Comparison of ENCODE assay signal across 8 cellular contexts in genomic region chr3:141737828-141738635, GRCh38. TPM values are rescaled to one million over a fixed set of nuclear protein-coding genes. Genes with fewer than 3 reads are reported as not detected.
A peak's percentile ranks its signal among the peaks of the same experiment; 100 is the strongest.
DNase-seq lines count a peak whose midpoint lies in the region; ATAC-seq and TF ChIP-seq lines count a peak whose summit lies in the region.

RNF7 (plus strand) TSS chr3:141738298; CDS start chr3:141738342, 44 bp downstream.

- H2AFZ ChIP-seq in GM23338: peak within 1 kb of the TSS; percentile 96

- H3K27me3 ChIP-seq in GM23338 (ENCODE audit: insufficient read depth): no peaks in the 10 kb centered on the region
- no peaks in the 10 kb centered on the region for H3K27me3 ChIP-seq in naive thymus-derived CD4-positive, alpha-beta T cell (ENCODE audit: control insufficient read depth in 2 of 2, insufficient read depth in 2 of 2, low read length in 2 of 2)

- CTCF ChIA-PET in naive thymus-derived CD4-positive, alpha-beta T cell (lab: Charles Lee): interaction anchor here (0.6 to 4.5 kb wide), 13 partner anchors 58 to 494 kb away, joined by 3 to 39 read pairs (median 4); partner anchors contain the start of gene ATP1B3

- H3K79me2 ChIP-seq in GM23338 (replicated peaks; ENCODE audit: insufficient read depth): peaks cover 47% of the 10 kb centered on the region

- TF ChIP-seq CTCF in GM23338 (conservative IDR thresholded peaks at IDR 0.05; ENCODE audit: low read depth in 2 of 2): peak; percentile 50 to 77

- peak within 1 kb of the TSS; percentile 90 for H3K27ac ChIP-seq in GM23338 (ENCODE audit: low read depth)
- peak within 1 kb of the TSS; percentile 95 for H3K27ac ChIP-seq in naive thymus-derived CD4-positive, alpha-beta T cell (ENCODE audit: low read depth, low read length)

- H3K27ac Mint-ChIP-seq in GM23338: peak within 1 kb of the TSS; percentile 97
- peak within 1 kb of the TSS; percentile 99 for H3K27ac Mint-ChIP-seq in activated T-helper 1 cell treated with anti-CD3 and anti-CD28 coated beads, Interleukin-12 subunit alpha, Interleukin-12 subunit beta, Interleukin-2, Interleukin-4 antibody, amounts not matched to agents 30 ng/mL and 10 ng/mL and 1 ng/mL, durations not matched to agents 14 hours and 24 hours and 36 hours
- H3K27ac Mint-ChIP-seq in naive thymus-derived CD4-positive, alpha-beta T cell: peak within 1 kb of the TSS; percentile 92 to 99 (median 98)
- H3K27ac Mint-ChIP-seq in stimulated activated naive B cell treated with anti-CD40 and anti-IgM and Interleukin-4, amounts not matched to agents 10 μg/mL and 1 μg/mL and 100 μg/mL, for 72 hours: peak within 1 kb of the TSS; percentile 100

- no peaks in the 10 kb centered on the region for H3K9me3 Mint-ChIP-seq in GM23338
- H3K9me3 Mint-ChIP-seq in activated T-helper 1 cell treated with anti-CD3 and anti-CD28 coated beads, Interleukin-12 subunit alpha, Interleukin-12 subunit beta, Interleukin-2, Interleukin-4 antibody, amounts not matched to agents 30 ng/mL and 10 ng/mL and 1 ng/mL, durations not matched to agents 14 hours and 24 hours and 36 hours: no peaks in the 10 kb centered on the region
- no peaks in the 10 kb centered on the region for H3K9me3 Mint-ChIP-seq in naive thymus-derived CD4-positive, alpha-beta T cell
- no peaks in the 10 kb centered on the region for H3K9me3 Mint-ChIP-seq in stimulated activated naive B cell treated with anti-CD40 and anti-IgM and Interleukin-4, amounts not matched to agents 10 μg/mL and 1 μg/mL and 100 μg/mL, for 72 hours

- H3K4me3 Mint-ChIP-seq in GM23338: peak within 1 kb of the TSS; percentile 94
- H3K4me3 Mint-ChIP-seq in activated T-helper 1 cell treated with anti-CD3 and anti-CD28 coated beads, Interleukin-12 subunit alpha, Interleukin-12 subunit beta, Interleukin-2, Interleukin-4 antibody, amounts not matched to agents 30 ng/mL and 10 ng/mL and 1 ng/mL, durations not matched to agents 14 hours and 24 hours and 36 hours: peak within 1 kb of the TSS; percentile 100
- peak within 1 kb of the TSS; percentile 92 to 100 (median 98) for H3K4me3 Mint-ChIP-seq in naive thymus-derived CD4-positive, alpha-beta T cell
- H3K4me3 Mint-ChIP-seq in stimulated activated naive B cell treated with anti-CD40 and anti-IgM and Interleukin-4, amounts not matched to agents 10 μg/mL and 1 μg/mL and 100 μg/mL, for 72 hours: peak within 1 kb of the TSS; percentile 95 to 99

- intact Hi-C loops in activated T-helper 1 cell treated with anti-CD3 and anti-CD28 coated beads, Interleukin-12 subunit alpha, Interleukin-12 subunit beta, Interleukin-2, Interleukin-4 antibody, amounts not matched to agents 30 ng/mL and 10 ng/mL and 1 ng/mL, durations not matched to agents 14 hours and 24 hours and 36 hours (cut with micrococcal nuclease): loop anchor here (1.0 to 10.0 kb wide), 17 partner anchors 58 to 1267 kb away; partner anchors contain the start of genes GK5, PLS1, SLC25A36 and TFDP2
- intact Hi-C loops in naive thymus-derived CD4-positive, alpha-beta T cell (cut with micrococcal nuclease): loop anchor here (1.0 to 10.0 kb wide), 30 partner anchors 51 to 1263 kb away; partner anchors contain the start of genes GK5 (in 2 of the 2), PXYLP1 (in 2 of the 2), RASA2 (in 2 of the 2) and SLC25A36 (in 2 of the 2)

- peak; percentile 97 for ATAC-seq in GM23338
- peak; percentile 96 for ATAC-seq in naive thymus-derived CD4-positive, alpha-beta T cell
- peak; percentile 90 to 98 for ATAC-seq in stimulated activated naive B cell treated with anti-CD40 and anti-IgM and Interleukin-4, amounts not matched to agents 10 μg/mL and 1 μg/mL and 100 μg/mL, for 72 hours (replicated peaks)

- DNase-seq in EL: peak; percentile 95
- DNase-seq in GM23338 (ENCODE audit: low spot score): peak; percentile 96
- peak; percentile 95 for DNase-seq in LHCN-M2 (ENCODE audit: low read depth)
- DNase-seq in RPMI7951 (ENCODE audit: low read depth): peak; percentile 95
- peak; percentile 97 for DNase-seq in activated T-helper 1 cell treated with anti-CD3 and anti-CD28 coated beads, Interleukin-12 subunit alpha, Interleukin-12 subunit beta, Interleukin-2, Interleukin-4 antibody, amounts not matched to agents 30 ng/mL and 10 ng/mL and 1 ng/mL, durations not matched to agents 14 hours and 24 hours and 36 hours (ENCODE audit: low spot score)
- DNase-seq in fibroblast of gingiva (ENCODE audit: low read depth): peak; percentile 96
- peak; percentile 95 to 98 (median 98) for DNase-seq in naive thymus-derived CD4-positive, alpha-beta T cell
- peak; percentile 96 for DNase-seq in stimulated activated naive B cell treated with anti-CD40 and anti-IgM and Interleukin-4, amounts not matched to agents 10 μg/mL and 1 μg/mL and 100 μg/mL, for 72 hours

- H3K4me1 Mint-ChIP-seq in GM23338: peaks cover 12% of the 10 kb centered on the region
- peaks cover 30% of the 10 kb centered on the region for H3K4me1 Mint-ChIP-seq in activated T-helper 1 cell treated with anti-CD3 and anti-CD28 coated beads, Interleukin-12 subunit alpha, Interleukin-12 subunit beta, Interleukin-2, Interleukin-4 antibody, amounts not matched to agents 30 ng/mL and 10 ng/mL and 1 ng/mL, durations not matched to agents 14 hours and 24 hours and 36 hours (ENCODE audit: low read depth)
- peaks cover 21 to 45% (median 42%) of the 10 kb centered on the region in 7 donors for H3K4me1 Mint-ChIP-seq in naive thymus-derived CD4-positive, alpha-beta T cell
- H3K4me1 Mint-ChIP-seq in stimulated activated naive B cell treated with anti-CD40 and anti-IgM and Interleukin-4, amounts not matched to agents 10 μg/mL and 1 μg/mL and 100 μg/mL, for 72 hours: peaks cover 18 to 30% of the 10 kb centered on the region in 2 donors

- H3K36me3 Mint-ChIP-seq in GM23338 (ENCODE audit: low read depth): peaks cover 9% of the 10 kb centered on the region
- H3K36me3 Mint-ChIP-seq in activated T-helper 1 cell treated with anti-CD3 and anti-CD28 coated beads, Interleukin-12 subunit alpha, Interleukin-12 subunit beta, Interleukin-2, Interleukin-4 antibody, amounts not matched to agents 30 ng/mL and 10 ng/mL and 1 ng/mL, durations not matched to agents 14 hours and 24 hours and 36 hours (ENCODE audit: low read depth): peaks cover 8% of the 10 kb centered on the region
- H3K36me3 Mint-ChIP-seq in naive thymus-derived CD4-positive, alpha-beta T cell: peaks cover 0 to 4% (median 3%) of the 10 kb centered on the region in 5 donors
- H3K36me3 Mint-ChIP-seq in stimulated activated naive B cell treated with anti-CD40 and anti-IgM and Interleukin-4, amounts not matched to agents 10 μg/mL and 1 μg/mL and 100 μg/mL, for 72 hours: peaks cover 6 to 7% of the 10 kb centered on the region in 2 donors

- H3K4me2 ChIP-seq in GM23338: peak within 1 kb of the TSS; percentile 78

- H3K27me3 Mint-ChIP-seq in GM23338 (ENCODE audit: insufficient read depth, low read depth, poor library complexity): peaks cover 13% of the 10 kb centered on the region
- H3K27me3 Mint-ChIP-seq in activated T-helper 1 cell treated with anti-CD3 and anti-CD28 coated beads, Interleukin-12 subunit alpha, Interleukin-12 subunit beta, Interleukin-2, Interleukin-4 antibody, amounts not matched to agents 30 ng/mL and 10 ng/mL and 1 ng/mL, durations not matched to agents 14 hours and 24 hours and 36 hours (ENCODE audit: insufficient read depth): peaks cover 5% of the 10 kb centered on the region
- peaks cover 0 to 5% (median 0%) of the 10 kb centered on the region in 5 donors for H3K27me3 Mint-ChIP-seq in naive thymus-derived CD4-positive, alpha-beta T cell
- peaks cover 0 to 7% of the 10 kb centered on the region in 2 donors for H3K27me3 Mint-ChIP-seq in stimulated activated naive B cell treated with anti-CD40 and anti-IgM and Interleukin-4, amounts not matched to agents 10 μg/mL and 1 μg/mL and 100 μg/mL, for 72 hours

- no peaks in the 10 kb centered on the region for H3K9me3 ChIP-seq in naive thymus-derived CD4-positive, alpha-beta T cell (ENCODE audit: control insufficient read depth in 2 of 3, low read length in 3 of 3)

- H3K9me2 ChIP-seq in GM23338 (ENCODE audit: insufficient read depth): no peaks in the 10 kb centered on the region

- H3K4me1 ChIP-seq in GM23338 (ENCODE audit: insufficient read depth): peaks cover 10% of the 10 kb centered on the region
- peaks cover 20 to 25% of the 10 kb centered on the region in 2 donors for H3K4me1 ChIP-seq in naive thymus-derived CD4-positive, alpha-beta T cell (ENCODE audit: control insufficient read depth in 2 of 2, insufficient read depth in 2 of 2, low read length in 2 of 2)

- H3F3A ChIP-seq in GM23338 (replicated peaks; ENCODE audit: low read depth): no peaks in the 10 kb centered on the region

- POLR2A ChIA-PET in naive thymus-derived CD4-positive, alpha-beta T cell (lab: Charles Lee): interaction anchor here (0.6 to 4.3 kb wide), 12 partner anchors 15 to 841 kb away, joined by 3 to 49 read pairs (median 4); partner anchors contain the start of genes ATP1B3, ATR and XRN1

- no peaks in the 10 kb centered on the region for H3K36me3 ChIP-seq in GM23338 (ENCODE audit: insufficient read depth)
- peaks cover 0 to 7% (median 1%) of the 10 kb centered on the region in 3 experiments for H3K36me3 ChIP-seq in naive thymus-derived CD4-positive, alpha-beta T cell (ENCODE audit: control insufficient read depth in 2 of 3, insufficient read depth in 3 of 3, low read length in 3 of 3)

- H4K20me1 ChIP-seq in GM23338 (replicated peaks; ENCODE audit: insufficient read depth): peaks cover 7% of the 10 kb centered on the region

- peak within 1 kb of the TSS; percentile 92 for H3K4me3 ChIP-seq in GM23338
- peak within 1 kb of the TSS; percentile 94 for H3K4me3 ChIP-seq in naive thymus-derived CD4-positive, alpha-beta T cell (ENCODE audit: low read length)

TF ChIP-seq in GM23338, 12 proteins besides CTCF, POLR2A, EP300 and RAD21 (continues in another document):
- no peak for TF ChIP-seq ZNF114 (CRISPR knock-in tag; IDR thresholded peaks at IDR 0.05)

RNA-seq across cellular contexts. Expression of gene RNF7, which starts in this region (rescaled TPM):
- 156 and 173 TPM in 2 replicates for total RNA-seq in GM23338 (2014; rRNA removed; shearing (Covaris generic))
- polyA plus RNA-seq in GM23338 (2016; fragmentation: Nextera tagmentation; extraction: Ambion mirVana): 254 and 256 TPM in 2 replicates
- total RNA-seq in LHCN-M2 (2014; rRNA removed): 119 and 120 TPM in 2 replicates
- polyA plus RNA-seq in LHCN-M2 (2012): 144 TPM
- 107 and 139 TPM in 2 replicates for total RNA-seq in RPMI7951 (2014; rRNA removed; shearing (Covaris generic))
- total RNA-seq in activated T-helper 1 cell treated with anti-CD3 and anti-CD28 coated beads, Interleukin-12 subunit alpha, Interleukin-12 subunit beta, Interleukin-2, Interleukin-4 antibody, amounts not matched to agents 30 ng/mL and 10 ng/mL and 1 ng/mL, durations not matched to agents 14 hours and 24 hours and 36 hours: 70.5 and 70.9 TPM in 2 replicates
- 10 to 100 TPM; 45.6 to 63.2 (median 57.3) TPM for total RNA-seq in naive thymus-derived CD4-positive, alpha-beta T cell
- polyA plus RNA-seq in naive thymus-derived CD4-positive, alpha-beta T cell: 100 to 1,000 TPM; 123 to 132 TPM

Comparison
In these comparisons a context has a peak if more than half of its experiments do, and no peak if none do; other contexts are left out.
1. Peak in every context shown above with its lines: DNase-seq, ATAC-seq, H3K4me3 ChIP-seq and H3K27ac ChIP-seq.